8 cellular contexts compared by ENCODE assay signal in the genomic region with DNA sequence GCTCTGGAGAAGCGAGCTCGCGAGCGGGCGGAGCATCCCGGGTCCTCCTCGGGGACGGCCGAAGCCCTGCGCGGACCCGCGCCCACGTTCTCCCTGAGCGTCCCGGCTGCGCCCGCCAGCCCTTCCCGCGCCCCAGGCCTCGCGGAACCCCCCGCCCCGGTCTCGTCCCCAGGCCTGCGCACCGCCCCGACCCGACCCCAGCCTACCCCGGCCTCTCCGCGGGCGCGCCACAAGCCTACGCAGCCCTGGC. TPM values are rescaled to one million over a fixed set of nuclear protein-coding genes. Genes with fewer than 3 reads are reported as not detected.
A peak's percentile ranks its signal among the peaks of the same experiment; 100 is the strongest.
DNase-seq lines count a peak whose midpoint lies in the region; ATAC-seq and TF ChIP-seq lines count a peak whose summit lies in the region.

No MANE protein-coding gene starts in this region.

- no peaks in the 10 kb centered on the region for H3K27me3 Mint-ChIP-seq in activated CD8-positive, alpha-beta memory T cell treated with anti-CD3 and anti-CD28 coated beads, Interleukin-2, amount 10 ng/mL, durations not matched to agents 7 days and 5 days
- H3K27me3 Mint-ChIP-seq in activated naive CD8-positive, alpha-beta T cell treated with anti-CD3 and anti-CD28 coated beads, Interleukin-2, amount 50 U/mL, for 24 hours: no peaks in the 10 kb centered on the region

- H3K4me1 Mint-ChIP-seq in activated CD8-positive, alpha-beta memory T cell treated with anti-CD3 and anti-CD28 coated beads, Interleukin-2, amount 10 ng/mL, durations not matched to agents 7 days and 5 days: peaks cover 44% of the 10 kb centered on the region
- H3K4me1 Mint-ChIP-seq in activated naive CD8-positive, alpha-beta T cell treated with anti-CD3 and anti-CD28 coated beads, Interleukin-2, amount 50 U/mL, for 24 hours: peaks cover 37% of the 10 kb centered on the region

- DNase-seq in activated CD8-positive, alpha-beta memory T cell treated with anti-CD3 and anti-CD28 coated beads, Interleukin-2, amount 10 ng/mL, durations not matched to agents 7 days and 5 days: no peak
- no peak for DNase-seq in activated CD8-positive, alpha-beta memory T cell treated with anti-CD3 and anti-CD28 coated beads, Interleukin-2, amount 50 U/mL, for 48 hours
- no peak for DNase-seq in activated naive CD8-positive, alpha-beta T cell treated with anti-CD3 and anti-CD28 coated beads, Interleukin-2, amount 50 U/mL, for 24 hours
- DNase-seq in left colon: no peak
- no peak for DNase-seq in tibial artery
- no peak for DNase-seq in CD1c-positive myeloid dendritic cell (ENCODE audit: extremely low spot score)
- no peak for DNase-seq in SKM-1 treated with dmso at 0.1 percent for 144 hours (lab: John Stamatoyannopoulos, UW; ENCODE audit: unreplicated experiment)
- DNase-seq in middle frontal gyrus (ENCODE audit: extremely low spot score, low spot score): no peak

- peaks cover 22% of the 10 kb centered on the region for H3K36me3 Mint-ChIP-seq in activated CD8-positive, alpha-beta memory T cell treated with anti-CD3 and anti-CD28 coated beads, Interleukin-2, amount 10 ng/mL, durations not matched to agents 7 days and 5 days
- H3K36me3 Mint-ChIP-seq in activated naive CD8-positive, alpha-beta T cell treated with anti-CD3 and anti-CD28 coated beads, Interleukin-2, amount 50 U/mL, for 24 hours (ENCODE audit: low read depth): peaks cover 37% of the 10 kb centered on the region

- ATAC-seq in activated CD8-positive, alpha-beta memory T cell treated with anti-CD3 and anti-CD28 coated beads, Interleukin-2, amount 10 ng/mL, durations not matched to agents 7 days and 5 days: no peak
- no peak for ATAC-seq in activated naive CD8-positive, alpha-beta T cell treated with anti-CD3 and anti-CD28 coated beads, Interleukin-2, amount 50 U/mL, for 24 hours
- peak; percentile 25 for ATAC-seq in left colon

- no peaks in the 10 kb centered on the region for H3K9me3 Mint-ChIP-seq in activated CD8-positive, alpha-beta memory T cell treated with anti-CD3 and anti-CD28 coated beads, Interleukin-2, amount 10 ng/mL, durations not matched to agents 7 days and 5 days (ENCODE audit: low read depth)
- no peaks in the 10 kb centered on the region for H3K9me3 Mint-ChIP-seq in activated naive CD8-positive, alpha-beta T cell treated with anti-CD3 and anti-CD28 coated beads, Interleukin-2, amount 50 U/mL, for 24 hours

- H3K4me1 ChIP-seq in tibial artery: peaks cover 0 to 29% (median 21%) of the 10 kb centered on the region in 4 donors

- H3K27me3 ChIP-seq in tibial artery: no peaks in the 10 kb centered on the region

- H3K4me3 ChIP-seq in tibial artery: peak overlapping the region; percentile 78 to 92

- H3K27ac Mint-ChIP-seq in activated CD8-positive, alpha-beta memory T cell treated with anti-CD3 and anti-CD28 coated beads, Interleukin-2, amount 10 ng/mL, durations not matched to agents 7 days and 5 days: peak overlapping the region; percentile 95
- H3K27ac Mint-ChIP-seq in activated naive CD8-positive, alpha-beta T cell treated with anti-CD3 and anti-CD28 coated beads, Interleukin-2, amount 50 U/mL, for 24 hours: peak overlapping the region; percentile 92

- peak overlapping the region; percentile 98 to 99 for H3K27ac ChIP-seq in tibial artery

- CTCF ChIA-PET in activated CD8-positive, alpha-beta memory T cell treated with anti-CD3 and anti-CD28 coated beads, Interleukin-2, amount 10 ng/mL, durations not matched to agents 7 days and 5 days (lab: Charles Lee): interaction anchor here (1.5 kb wide), 1 partner anchor 49 kb away, joined by 4 read pairs; no protein-coding TSS in a partner anchor

- TF ChIP-seq CTCF in tibial artery (IDR thresholded peaks at IDR 0.05): no peak

- no peaks in the 10 kb centered on the region for H3K9me3 ChIP-seq in tibial artery

- intact Hi-C loops in left colon (cut with DNase I, micrococcal nuclease) (no loop called here), tibial artery (cut with DNase I; ENCODE audit: low total_unique reads) (no loop called here)

- peak overlapping the region; percentile 89 for H3K4me3 Mint-ChIP-seq in activated CD8-positive, alpha-beta memory T cell treated with anti-CD3 and anti-CD28 coated beads, Interleukin-2, amount 10 ng/mL, durations not matched to agents 7 days and 5 days
- H3K4me3 Mint-ChIP-seq in activated naive CD8-positive, alpha-beta T cell treated with anti-CD3 and anti-CD28 coated beads, Interleukin-2, amount 50 U/mL, for 24 hours: peak overlapping the region; percentile 95

- peaks cover 22 to 26% (median 26%) of the 10 kb centered on the region in 3 donors for H3K36me3 ChIP-seq in tibial artery

RNA-seq across cellular contexts. Expression of a gene that starts 0.2 kb away (rescaled TPM):
- 10 to 100 TPM; 84.5 to 94.3 TPM for total RNA-seq in activated CD8-positive, alpha-beta memory T cell treated with anti-CD3 and anti-CD28 coated beads, Interleukin-2, amount 10 ng/mL, durations not matched to agents 7 days and 5 days
- total RNA-seq in left colon: 10 to 100 TPM; 35.7 to 45.1 TPM

RNA-seq across cellular contexts. Expression of a gene that starts 58.4 kb away (rescaled TPM):
- 100 to 1,000 TPM; 151 to 156 TPM for total RNA-seq in activated CD8-positive, alpha-beta memory T cell treated with anti-CD3 and anti-CD28 coated beads, Interleukin-2, amount 10 ng/mL, durations not matched to agents 7 days and 5 days
- total RNA-seq in left colon: 10 to 100 TPM; 70.6 to 79.0 TPM
